1 cellular context compared by ENCODE assay signal in the genomic region with DNA sequence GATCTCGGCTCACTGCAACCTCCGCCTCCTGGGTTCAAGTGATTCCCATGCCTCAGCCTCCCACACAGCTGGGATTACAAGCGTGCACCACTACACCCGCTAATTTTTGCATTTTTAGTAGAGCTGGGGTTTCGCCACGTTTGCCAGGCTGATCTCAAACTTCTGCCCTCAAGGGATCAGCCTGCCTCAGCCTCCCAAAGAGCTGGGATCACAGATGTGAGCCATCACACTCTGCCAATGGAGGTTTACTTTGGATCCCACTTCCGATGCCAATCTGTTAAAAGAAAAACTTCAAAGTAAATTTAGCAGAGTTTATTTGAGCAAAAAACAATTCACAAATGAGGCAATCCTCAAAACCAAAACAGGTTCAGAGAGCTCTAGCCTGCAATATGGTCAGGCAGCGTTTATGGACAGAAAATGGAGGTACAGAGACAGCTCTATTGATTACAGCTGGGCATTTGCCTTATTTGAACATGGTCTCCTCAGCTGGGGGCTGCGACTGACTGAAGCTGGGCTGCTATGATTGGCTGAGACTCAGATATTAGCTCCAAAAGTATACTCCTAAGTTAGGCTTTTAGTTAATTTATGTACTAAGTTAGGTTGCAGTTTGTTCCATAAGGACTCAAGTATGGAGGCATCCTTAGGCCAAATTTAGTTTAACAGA.
TF ChIP-seq lines count a peak whose summit lies in the region.

No MANE protein-coding gene starts in this region.

TF ChIP-seq in HCT116, 20 proteins besides CTCF, POLR2A, EP300 and RAD21:
- no peak for TF ChIP-seq ZFX (IDR thresholded peaks at IDR 0.05)
- no peak for TF ChIP-seq TCF7L2 (IDR thresholded peaks at IDR 0.05; ENCODE audit: borderline replicate concordance, extremely low read depth, insufficient read depth, insufficient read length)
- TF ChIP-seq POLR2AphosphoS5 (IDR thresholded peaks at IDR 0.05; ENCODE audit: low read depth, low read length), result no peak
- no peak for TF ChIP-seq YY1 (IDR thresholded peaks at IDR 0.05; ENCODE audit: extremely low read depth, insufficient replicate concordance, low read depth, low read length)
- TF ChIP-seq SIN3A (IDR thresholded peaks at IDR 0.05; ENCODE audit: low read depth), result no peak
- TF ChIP-seq CBX3 (IDR thresholded peaks at IDR 0.05; ENCODE audit: low read depth), result no peak
- no peak for TF ChIP-seq ELF1 (IDR thresholded peaks at IDR 0.05; ENCODE audit: borderline replicate concordance, low read depth)
- TF ChIP-seq CEBPB (IDR thresholded peaks at IDR 0.05; ENCODE audit: low read depth), result no peak
- no peak for TF ChIP-seq EZH2phosphoT487 (IDR thresholded peaks at IDR 0.05; ENCODE audit: borderline replicate concordance)
- no peak for TF ChIP-seq FOSL1 (IDR thresholded peaks at IDR 0.05; ENCODE audit: low read depth)
- TF ChIP-seq, protein P1, sequence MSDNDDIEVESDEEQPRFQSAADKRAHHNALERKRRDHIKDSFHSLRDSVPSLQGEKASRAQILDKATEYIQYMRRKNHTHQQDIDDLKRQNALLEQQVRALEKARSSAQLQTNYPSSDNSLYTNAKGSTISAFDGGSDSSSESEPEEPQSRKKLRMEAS (IDR thresholded peaks at IDR 0.05), result no peak
- no peak for TF ChIP-seq SRF (IDR thresholded peaks at IDR 0.05; ENCODE audit: low read depth)
- TF ChIP-seq, protein P2, sequence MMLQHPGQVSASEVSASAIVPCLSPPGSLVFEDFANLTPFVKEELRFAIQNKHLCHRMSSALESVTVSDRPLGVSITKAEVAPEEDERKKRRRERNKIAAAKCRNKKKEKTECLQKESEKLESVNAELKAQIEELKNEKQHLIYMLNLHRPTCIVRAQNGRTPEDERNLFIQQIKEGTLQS (IDR thresholded peaks at IDR 0.05), result no peak
- no peak for TF ChIP-seq EZH2 (IDR thresholded peaks at IDR 0.05)
- TF ChIP-seq JUND (IDR thresholded peaks at IDR 0.05), result no peak
- TF ChIP-seq SP1 (IDR thresholded peaks at IDR 0.05; ENCODE audit: low read depth), result no peak
- TF ChIP-seq ZNF274 (IDR thresholded peaks at IDR 0.05; ENCODE audit: low read depth, low read length), result no peak
